In the genomic region with DNA sequence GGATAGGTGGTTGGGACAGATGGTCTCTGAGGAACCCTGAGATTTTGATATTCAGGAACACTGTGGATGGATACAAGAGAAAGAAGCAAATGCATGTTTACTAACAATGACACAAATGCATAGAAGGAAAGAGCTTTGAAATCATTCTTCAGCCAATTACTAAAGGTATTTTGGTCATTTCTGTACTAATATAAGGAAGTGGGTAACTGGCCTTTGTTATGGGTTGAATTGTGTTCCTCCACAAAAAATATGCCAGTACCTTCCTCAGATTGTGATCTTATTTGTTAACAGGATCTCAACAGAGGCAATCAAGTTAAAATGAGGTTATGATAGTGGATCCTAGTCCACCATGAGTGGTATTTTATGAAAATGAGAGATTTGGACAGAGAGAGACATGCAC, we compare ENCODE assay signal across 29 cellular contexts.
"Had no signal": no experiment of that assay in that cellular context is flagged by ENCODE, and none has a peak within 500 bp of the region (broad histone marks: within the 10 kb centered on the region; RNA-seq: fewer than 3 reads in every experiment).

No MANE protein-coding gene starts in this region.

- H3K9me3 ChIP-seq: stomach, suprapubic skin, testis, thoracic aorta, thyroid gland, tibial artery, tibial nerve, transverse colon, upper lobe of left lung, upper lobe of right lung, uterus, vagina had no signal

- H3K4me1 Mint-ChIP-seq: stimulated activated effector memory CD8-positive, alpha-beta T cell treated with anti-CD3 and anti-CD28 coated beads, Interleukin-12 subunit alpha, Interleukin-12 subunit beta, amount 100 ng/mL, for 72 hours; stimulated activated memory B cell treated with anti-CD40 and anti-IgM and Interleukin-4, amounts not matched to agents 10 μg/mL and 1 μg/mL and 100 μg/mL, for 72 hours; stimulated activated naive CD8-positive, alpha-beta T cell treated with anti-CD3 and anti-CD28 coated beads, Interleukin-15, amount 100 ng/mL, for 72 hours had no signal

- H3K4me3 ChIP-seq: stomach, suprapubic skin, testis, thoracic aorta, thyroid gland, tibial artery, tibial nerve, transverse colon, upper lobe of left lung, upper lobe of right lung, uterus, vagina had no signal

- H3K36me3 Mint-ChIP-seq: stimulated activated effector memory CD8-positive, alpha-beta T cell treated with anti-CD3 and anti-CD28 coated beads, Interleukin-12 subunit alpha, Interleukin-12 subunit beta, amount 100 ng/mL, for 72 hours; stimulated activated memory B cell treated with anti-CD40 and anti-IgM and Interleukin-4, amounts not matched to agents 10 μg/mL and 1 μg/mL and 100 μg/mL, for 72 hours; type B pancreatic cell had no signal

- H3K9me3 Mint-ChIP-seq: stimulated activated effector memory CD8-positive, alpha-beta T cell treated with anti-CD3 and anti-CD28 coated beads, Interleukin-12 subunit alpha, Interleukin-12 subunit beta, amount 100 ng/mL, for 72 hours; stimulated activated naive CD8-positive, alpha-beta T cell treated with anti-CD3 and anti-CD28 coated beads, Interleukin-15, amount 100 ng/mL, for 72 hours; type B pancreatic cell had no signal

- ATAC-seq: stimulated activated effector memory CD8-positive, alpha-beta T cell treated with anti-CD3 and anti-CD28 coated beads, Interleukin-12 subunit alpha, Interleukin-12 subunit beta, amount 100 ng/mL, for 72 hours; stimulated activated memory B cell treated with anti-CD40 and anti-IgM and Interleukin-4, amounts not matched to agents 10 μg/mL and 1 μg/mL and 100 μg/mL, for 72 hours; stimulated activated naive CD8-positive, alpha-beta T cell treated with anti-CD3 and anti-CD28 coated beads, Interleukin-15, amount 100 ng/mL, for 72 hours; stimulated activated naive CD8-positive, alpha-beta T cell treated with anti-CD3 and anti-CD28 coated beads, Interleukin-15, Interleukin-2, amounts not matched to agents 100 U/mL and 50 U/mL, for 24 hours; upper lobe of right lung had no signal

- H3K4me1 ChIP-seq: stomach, suprapubic skin, testis, thyroid gland, tibial artery, tibial nerve, transverse colon, upper lobe of left lung, upper lobe of right lung, uterus, vagina had no signal

- DNase-seq: stimulated activated CD4-positive, alpha-beta T cell treated with anti-CD3 and anti-CD28 coated beads, Interleukin-2, amount 100 ng/mL, for 48 hours; stimulated activated CD4-positive, alpha-beta T cell treated with anti-CD3 and anti-CD28 coated beads, Interleukin-4, amount 100 ng/mL, for 1 hour; stimulated activated CD4-positive, alpha-beta T cell treated with anti-CD3 and anti-CD28 coated beads, Interleukin-4, amount 100 ng/mL, for 24 hours; stimulated activated CD4-positive, alpha-beta T cell treated with anti-CD3 and anti-CD28 coated beads, Interleukin-4, amount 100 ng/mL, for 4 hours; stimulated activated CD8-positive, alpha-beta memory T cell treated with anti-CD3 and anti-CD28 coated beads, Interleukin-4, amount 100 ng/mL, for 48 hours; stimulated activated naive B cell treated with anti-CD40 and anti-IgM and Interleukin-4, amounts not matched to agents 10 μg/mL and 1 μg/mL and 100 μg/mL, for 72 hours; stimulated activated naive CD4-positive, alpha-beta T cell; stimulated activated naive CD4-positive, alpha-beta T cell treated with Interleukin-2 at 50 U/mL for 16 hours; stimulated activated naive CD8-positive, alpha-beta T cell treated with anti-CD3 and anti-CD28 coated beads, Interleukin-15, amount 100 ng/mL, for 72 hours; stimulated activated naive CD8-positive, alpha-beta T cell treated with anti-CD3 and anti-CD28 coated beads, Interleukin-15, Interleukin-2, amounts not matched to agents 100 U/mL and 50 U/mL, for 24 hours; stomach; substantia nigra; testis; thyroid gland; tibial artery; transverse colon; trophoblast cell; upper lobe of left lung; upper lobe of right lung; uterus had no signal

- FAIRE-seq: urothelium cell line had no signal

- H3K27me3 ChIP-seq: testis, thyroid gland, tibial artery, tibial nerve, transverse colon, upper lobe of left lung, upper lobe of right lung, uterus, vagina had no signal

- H3K27ac ChIP-seq: stomach, suprapubic skin, testis, thoracic aorta, thyroid gland, tibial artery, tibial nerve, transverse colon, upper lobe of left lung, upper lobe of right lung, uterus, vagina had no signal

- H3K27ac Mint-ChIP-seq: stimulated activated effector memory CD8-positive, alpha-beta T cell treated with anti-CD3 and anti-CD28 coated beads, Interleukin-12 subunit alpha, Interleukin-12 subunit beta, amount 100 ng/mL, for 72 hours; stimulated activated memory B cell treated with anti-CD40 and anti-IgM and Interleukin-4, amounts not matched to agents 10 μg/mL and 1 μg/mL and 100 μg/mL, for 72 hours; stimulated activated naive B cell treated with anti-CD40 and anti-IgM and Interleukin-4, amounts not matched to agents 10 μg/mL and 1 μg/mL and 100 μg/mL, for 72 hours; stimulated activated naive CD8-positive, alpha-beta T cell treated with anti-CD3 and anti-CD28 coated beads, Interleukin-15, amount 100 ng/mL, for 72 hours; stimulated activated naive CD8-positive, alpha-beta T cell treated with anti-CD3 and anti-CD28 coated beads, Interleukin-15, Interleukin-2, amounts not matched to agents 100 ng/mL and 50 ng/mL, for 24 hours; type B pancreatic cell had no signal

- H3K36me3 ChIP-seq: stomach, suprapubic skin, thoracic aorta, thyroid gland, tibial artery, tibial nerve, transverse colon, upper lobe of left lung, upper lobe of right lung, uterus, vagina had no signal

- H3K4me3 Mint-ChIP-seq: stimulated activated effector memory CD8-positive, alpha-beta T cell treated with anti-CD3 and anti-CD28 coated beads, Interleukin-12 subunit alpha, Interleukin-12 subunit beta, amount 100 ng/mL, for 72 hours; stimulated activated memory B cell treated with anti-CD40 and anti-IgM and Interleukin-4, amounts not matched to agents 10 μg/mL and 1 μg/mL and 100 μg/mL, for 72 hours; stimulated activated naive B cell treated with anti-CD40 and anti-IgM and Interleukin-4, amounts not matched to agents 10 μg/mL and 1 μg/mL and 100 μg/mL, for 72 hours; stimulated activated naive CD8-positive, alpha-beta T cell treated with anti-CD3 and anti-CD28 coated beads, Interleukin-15, amount 100 ng/mL, for 72 hours; stimulated activated naive CD8-positive, alpha-beta T cell treated with anti-CD3 and anti-CD28 coated beads, Interleukin-15, Interleukin-2, amounts not matched to agents 100 ng/mL and 50 ng/mL, for 24 hours; type B pancreatic cell had no signal
